ENCODE assay signal across 24 cellular contexts in genomic region chr11:29482510-29482909, GRCh38.
"Had no signal": no experiment of that assay in that cellular context is flagged by ENCODE, and none has a peak within 500 bp of the region (broad histone marks: within the 10 kb centered on the region; RNA-seq: fewer than 3 reads in every experiment).

No MANE protein-coding gene starts in this region.

- H3K9me3 ChIP-seq: esophagus squamous epithelium, neutrophil, right lobe of liver, testis, uterus had no signal

- H3K36me3 ChIP-seq: esophagus squamous epithelium, left ventricle myocardium inferior, neutrophil, right lobe of liver, uterus, WERI-Rb-1 had no signal

- DNase-seq: activated CD4-positive, alpha-beta T cell treated with anti-CD3 and anti-CD28 coated beads for 48 hours; activated CD4-positive, alpha-beta T cell treated with anti-CD3 and anti-CD28 coated beads, Interleukin-2, amount 50 U/mL, for 48 hours; activated CD8-positive, alpha-beta memory T cell treated with anti-CD3 and anti-CD28 coated beads for 24 hours; activated gamma-delta T cell; activated naive CD4-positive, alpha-beta T cell treated with anti-CD3 and anti-CD28 coated beads, Interleukin-2, amount 10 ng/mL, durations not matched to agents 7 days and 5 days; activated naive CD8-positive, alpha-beta T cell treated with anti-CD3 and anti-CD28 coated beads, Interleukin-2, amount 10 ng/mL, durations not matched to agents 7 days and 5 days; activated T-cell treated with anti-CD3 and anti-CD28 coated beads, Interleukin-2, amount 50 U/mL, for 24 hours; amniotic stem cell; endodermal cell; esophagus squamous epithelium; kidney; left ventricle myocardium inferior; mesendoderm; right lobe of liver; stimulated activated CD4-positive, alpha-beta T cell treated with anti-CD3 and anti-CD28 coated beads, Interleukin-2, amount 100 ng/mL, for 48 hours; stimulated activated naive CD8-positive, alpha-beta T cell treated with anti-CD3 and anti-CD28 coated beads, Interleukin-15, Interleukin-2, amounts not matched to agents 100 U/mL and 50 U/mL, for 24 hours; SW 1271; T1000; testis; uterus had no signal

- H2AFZ ChIP-seq: hepatocyte had no signal

- H3K27me3 ChIP-seq: esophagus squamous epithelium, hepatocyte, neutrophil, right lobe of liver, testis, uterus had no signal

- H3K79me2 ChIP-seq: hepatocyte had no signal

- H3K4me1 ChIP-seq: esophagus squamous epithelium, left ventricle myocardium inferior, right lobe of liver, uterus had no signal

- H3K4me2 ChIP-seq: hepatocyte had no signal

- H3K4me3 ChIP-seq: esophagus squamous epithelium, hepatocyte, left ventricle myocardium inferior, lung, right lobe of liver, testis, uterus had no signal

- H3K27ac ChIP-seq: esophagus squamous epithelium, hepatocyte, left ventricle myocardium inferior, neutrophil, right lobe of liver, testis, uterus, WERI-Rb-1 had no signal
